ENCODE assay signal across 15 cellular contexts in genomic region chr12:69514111-69514510, GRCh38.
"Had no signal": no experiment of that assay in that cellular context is flagged by ENCODE, and none has a peak within 500 bp of the region (broad histone marks: within the 10 kb centered on the region; RNA-seq: fewer than 3 reads in every experiment).

No MANE protein-coding gene starts in this region.

- H3K36me3 ChIP-seq: breast epithelium, gastrocnemius medialis, heart right ventricle, tibial artery, uterus had no signal

- H3K9me3 Mint-ChIP-seq: naive B cell; stimulated activated memory B cell treated with anti-CD40 and anti-IgM and Interleukin-4, amounts not matched to agents 10 μg/mL and 1 μg/mL and 100 μg/mL, for 72 hours had no signal

- H3K27ac Mint-ChIP-seq: stimulated activated memory B cell treated with anti-CD40 and anti-IgM and Interleukin-4, amounts not matched to agents 10 μg/mL and 1 μg/mL and 100 μg/mL, for 72 hours had no signal

- ATAC-seq: activated CD4-positive, CD25-positive, alpha-beta regulatory T cell treated with anti-CD3 and anti-CD28 coated beads, Interleukin-2, amount 50 U/mL, for 24 hours; gastrocnemius medialis; left colon; stimulated activated memory B cell treated with anti-CD40 and anti-IgM and Interleukin-4, amounts not matched to agents 10 μg/mL and 1 μg/mL and 100 μg/mL, for 72 hours had no signal

- H3K4me3 ChIP-seq: breast epithelium, gastrocnemius medialis, heart right ventricle, tibial artery, uterus had no signal

- H3K4me3 Mint-ChIP-seq: stimulated activated memory B cell treated with anti-CD40 and anti-IgM and Interleukin-4, amounts not matched to agents 10 μg/mL and 1 μg/mL and 100 μg/mL, for 72 hours had no signal

- DNase-seq: activated naive CD4-positive, alpha-beta T cell; aorta; erythroblast; gastrocnemius medialis; heart right ventricle; left colon; naive B cell; posterior cingulate gyrus; stimulated activated CD4-positive, alpha-beta T cell treated with anti-CD3 and anti-CD28 coated beads, Interleukin-2, amount 100 ng/mL, for 48 hours; T-helper 9 cell; tibial artery; uterus had no signal

- H3K27me3 ChIP-seq: breast epithelium, gastrocnemius medialis, heart right ventricle, tibial artery, uterus had no signal

- H3K36me3 Mint-ChIP-seq: naive B cell; stimulated activated memory B cell treated with anti-CD40 and anti-IgM and Interleukin-4, amounts not matched to agents 10 μg/mL and 1 μg/mL and 100 μg/mL, for 72 hours had no signal

- H3K27ac ChIP-seq: breast epithelium, heart right ventricle, tibial artery had no signal

- H3K27me3 Mint-ChIP-seq: naive B cell; stimulated activated memory B cell treated with anti-CD40 and anti-IgM and Interleukin-4, amounts not matched to agents 10 μg/mL and 1 μg/mL and 100 μg/mL, for 72 hours had no signal

- H3K4me1 ChIP-seq: breast epithelium had no signal

- H3K9me3 ChIP-seq: breast epithelium, gastrocnemius medialis, heart right ventricle, tibial artery, uterus had no signal
